Comparison of ENCODE assay signal across 9 cellular contexts in genomic region chr11:83158474-83158786, GRCh38. TPM values are rescaled to one million over a fixed set of nuclear protein-coding genes. Genes with fewer than 3 reads are reported as not detected.
DNase-seq lines count a peak whose midpoint lies in the region; ATAC-seq, FAIRE-seq and TF ChIP-seq lines count a peak whose summit lies in the region.
"Had no signal": no experiment of that assay in that cellular context is flagged by ENCODE, and none has a peak within 500 bp of the region (broad histone marks: within the 10 kb centered on the region; RNA-seq: fewer than 3 reads in every experiment).

No MANE protein-coding gene starts in this region.

- 0% methylated on average over 4 of the region's 4 CpGs for WGBS in adrenal gland, 4 donors
- WGBS in suprapubic skin: 0% methylated on average over 4 of the region's 4 CpGs

- H3K9me3 ChIP-seq in adrenal gland (replicated peaks in 1 of 3) (no peaks in the 10 kb centered on the region), left lung (no peaks in the 10 kb centered on the region), suprapubic skin (no peaks in the 10 kb centered on the region)

- H3K4me1 Mint-ChIP-seq in T-helper 1 cell treated with Interleukin-12 subunit alpha and Interleukin-12 subunit beta and Interleukin-4 antibody, amounts not matched to agents 30 μg/mL and 1 μg/mL, for 36 hours (ENCODE audit: low read depth): peaks cover 38% of the 10 kb centered on the region

- H3K27me3 Mint-ChIP-seq in T-helper 1 cell treated with Interleukin-12 subunit alpha and Interleukin-12 subunit beta and Interleukin-4 antibody, amounts not matched to agents 30 μg/mL and 1 μg/mL, for 36 hours (ENCODE audit: low read depth): no peaks in the 10 kb centered on the region

- peak overlapping the region in 4 of 5 donors; percentile 97 to 100 (median 98) for H3K27ac ChIP-seq in adrenal gland
- peak overlapping the region; percentile 99 to 100 for H3K27ac ChIP-seq in left lung
- H3K27ac ChIP-seq in suprapubic skin: peak overlapping the region; percentile 100

- H3K36me3 Mint-ChIP-seq in T-helper 1 cell treated with Interleukin-12 subunit alpha and Interleukin-12 subunit beta and Interleukin-4 antibody, amounts not matched to agents 30 μg/mL and 1 μg/mL, for 36 hours (ENCODE audit: low read depth): peaks cover 41% of the 10 kb centered on the region

- intact Hi-C loops in adrenal gland (cut with DNase I) (loop anchor here in 1 of 2 donors (10.0 kb wide), 1 partner anchor 254 kb away; the partner anchor contains the start of genes DDIAS and PRCP), left lung (cut with DNase I) (no loop called here)

- TF ChIP-seq EP300 in suprapubic skin (IDR thresholded peaks at IDR 0.05): no peak

- no peak for FAIRE-seq in D721Med (lab: Jason Lieb, UNC)
- FAIRE-seq: A204.1 had no signal

- TF ChIP-seq CTCF in adrenal gland (IDR thresholded peaks at IDR 0.05) (no peak), left lung (IDR thresholded peaks at IDR 0.05) (no peak), suprapubic skin (IDR thresholded peaks at IDR 0.05) (no peak), D721Med (IDR thresholded peaks at IDR 0.05; ENCODE audit: insufficient read depth, missing control alignments) (no peak)

- no peaks in the 10 kb centered on the region for H3K27me3 ChIP-seq in adrenal gland
- H3K27me3 ChIP-seq in left lung: no peaks in the 10 kb centered on the region
- H3K27me3 ChIP-seq in suprapubic skin: no peaks in the 10 kb centered on the region

- TF ChIP-seq POLR2A in adrenal gland (IDR thresholded peaks at IDR 0.05) (no peak), suprapubic skin (IDR thresholded peaks at IDR 0.05) (no peak)

- ATAC-seq in left lung (no peak), GM18870 (IDR thresholded peaks at IDR 0.05; ENCODE audit: unreplicated experiment) (no peak)

- H3K4me3 ChIP-seq in adrenal gland (peak overlapping the region; percentile 61 to 96 (median 80)), left lung (peak overlapping the region; percentile 93 to 96), suprapubic skin (peak overlapping the region; percentile 93)

- H3K36me3 ChIP-seq in adrenal gland (replicated peaks in 1 of 2) (no peaks in the 10 kb centered on the region), left lung (peaks cover 0 to 3% of the 10 kb centered on the region in 2 donors), suprapubic skin (no peaks in the 10 kb centered on the region)

- H3K4me1 ChIP-seq in adrenal gland (replicated peaks in 1 of 2) (peaks cover 9 to 49% of the 10 kb centered on the region in 2 donors), left lung (peaks cover 14 to 54% of the 10 kb centered on the region in 2 donors), suprapubic skin (peaks cover 35% of the 10 kb centered on the region)

- no peaks in the 10 kb centered on the region for H3K9me3 Mint-ChIP-seq in T-helper 1 cell treated with Interleukin-12 subunit alpha and Interleukin-12 subunit beta and Interleukin-4 antibody, amounts not matched to agents 30 μg/mL and 1 μg/mL, for 36 hours

- DNase-seq in T-helper 1 cell: no peak
- DNase-seq in adrenal gland: no peak
- DNase-seq in left lung: no peak
- no peak for DNase-seq in suprapubic skin (ENCODE audit: low spot score in 2 of 2)
- DNase-seq in D721Med (ENCODE audit: insufficient read length, low spot score): no peak
- no peak for DNase-seq in H4 (ENCODE audit: low spot score)

- peak overlapping the region; percentile 94 for H3K27ac Mint-ChIP-seq in T-helper 1 cell treated with Interleukin-12 subunit alpha and Interleukin-12 subunit beta and Interleukin-4 antibody, amounts not matched to agents 30 μg/mL and 1 μg/mL, for 36 hours

- H3K4me3 Mint-ChIP-seq in T-helper 1 cell treated with Interleukin-12 subunit alpha and Interleukin-12 subunit beta and Interleukin-4 antibody, amounts not matched to agents 30 μg/mL and 1 μg/mL, for 36 hours: peak overlapping the region; percentile 99

RNA-seq across cellular contexts. Expression of gene PCF11, which starts 1.5 kb away (rescaled TPM):
- total RNA-seq in adrenal gland (10 to 100 TPM; 20.2 to 62.8 (median 47.3) TPM), left lung (10 to 100 TPM; 35.8 to 54.4 TPM), suprapubic skin (100 to 1,000 TPM in 2 of 4 donors, 10 to 100 TPM in 2; 89.1 to 185 (median 117) TPM)
- polyA plus RNA-seq in adrenal gland: 10 to 100 TPM; 40.0 to 46.9 (median 46.8) TPM
- total RNA-seq in H4 (2014; rRNA removed; shearing (Covaris generic)): 18.9 and 20.7 TPM in 2 replicates

RNA-seq across cellular contexts. Expression of gene ANKRD42, which starts 35.1 kb away (rescaled TPM):
- total RNA-seq in adrenal gland (10 to 100 TPM; 15.3 to 34.3 (median 25.9) TPM), left lung (10 to 100 TPM; 11.5 to 14.1 TPM), suprapubic skin (10 to 100 TPM in 2 of 4 donors, 1 to 10 TPM in 2; 7.2 to 12.6 (median 10.5) TPM)
- 10 to 100 TPM in 2 of 3 donors, 1 to 10 TPM in 1; 9.0 to 23.6 (median 12.4) TPM for polyA plus RNA-seq in adrenal gland
- 3.9 and 4.9 TPM in 2 replicates for total RNA-seq in H4 (2014; rRNA removed; shearing (Covaris generic))
